In the genomic region with DNA sequence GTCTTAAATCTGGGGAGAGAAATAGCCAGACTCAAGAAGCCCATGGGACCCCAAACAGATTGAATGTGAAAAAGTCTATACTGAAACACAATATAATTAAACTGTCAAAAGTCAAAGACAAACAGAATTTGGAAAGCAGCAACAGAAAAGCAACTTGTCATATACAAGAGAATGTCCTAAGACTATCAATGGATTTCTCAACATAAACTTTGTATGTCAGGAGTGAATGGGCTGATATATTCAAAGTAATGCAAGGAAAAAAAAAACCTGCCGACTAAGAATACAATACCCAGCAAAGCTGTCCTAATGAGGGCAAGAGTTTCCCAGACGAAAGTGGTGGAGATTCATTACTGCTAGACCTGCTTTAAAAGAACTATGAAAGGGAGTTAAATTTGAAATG, we compare ENCODE assay signal across 34 cellular contexts.
"Had no signal": no experiment of that assay in that cellular context is flagged by ENCODE, and none has a peak within 500 bp of the region (broad histone marks: within the 10 kb centered on the region; RNA-seq: fewer than 3 reads in every experiment).

No MANE protein-coding gene starts in this region.

- H3K27me3 Mint-ChIP-seq: activated B cell treated with CpG ODN at 0.5 μM for 24 hours; activated CD4-positive, alpha-beta memory T cell treated with anti-CD3 and anti-CD28 coated beads for 36 hours; activated CD4-positive, alpha-beta memory T cell treated with anti-CD3 and anti-CD28 coated beads, Interleukin-2, amount 10 ng/mL, durations not matched to agents 7 days and 5 days; activated CD4-positive, alpha-beta T cell treated with anti-CD3 and anti-CD28 coated beads for 36 hours; activated CD4-positive, alpha-beta T cell treated with anti-CD3 and anti-CD28 coated beads, Interleukin-2, amount 10 ng/mL, durations not matched to agents 24 days and 14 days; activated CD4-positive, alpha-beta T cell treated with anti-CD3 and anti-CD28 coated beads, Interleukin-2, amount 10 ng/mL, durations not matched to agents 7 days and 5 days; activated CD8-positive, alpha-beta memory T cell treated with anti-CD3 and anti-CD28 coated beads, Interleukin-2, amount 10 ng/mL, durations not matched to agents 7 days and 5 days; activated CD8-positive, alpha-beta T cell treated with anti-CD3 and anti-CD28 coated beads for 36 hours; T-cell; T-helper 17 cell had no signal

- H3K36me3 ChIP-seq: WERI-Rb-1 had no signal

- H3K27ac ChIP-seq: VCaP, WERI-Rb-1 had no signal

- H3K4me3 Mint-ChIP-seq: activated B cell treated with CpG ODN at 0.5 μM for 24 hours; activated CD4-positive, alpha-beta memory T cell treated with anti-CD3 and anti-CD28 coated beads for 36 hours; activated CD4-positive, alpha-beta memory T cell treated with anti-CD3 and anti-CD28 coated beads, Interleukin-2, amount 10 ng/mL, durations not matched to agents 7 days and 5 days; activated CD4-positive, alpha-beta T cell treated with anti-CD3 and anti-CD28 coated beads for 36 hours; activated CD4-positive, alpha-beta T cell treated with anti-CD3 and anti-CD28 coated beads, Interleukin-2, amount 10 ng/mL, durations not matched to agents 24 days and 14 days; activated CD4-positive, alpha-beta T cell treated with anti-CD3 and anti-CD28 coated beads, Interleukin-2, amount 10 ng/mL, durations not matched to agents 7 days and 5 days; activated CD8-positive, alpha-beta memory T cell treated with anti-CD3 and anti-CD28 coated beads, Interleukin-2, amount 10 ng/mL, durations not matched to agents 7 days and 5 days; activated CD8-positive, alpha-beta T cell treated with anti-CD3 and anti-CD28 coated beads for 36 hours; activated CD8-positive, alpha-beta T cell treated with anti-CD3 and anti-CD28 coated beads, Interleukin-2, amount 10 ng/mL, durations not matched to agents 7 days and 5 days; T-cell; T-helper 1 cell treated with Interleukin-12 subunit alpha and Interleukin-12 subunit beta and Interleukin-4 antibody, amounts not matched to agents 30 μg/mL and 1 μg/mL, for 36 hours; T-helper 17 cell; T-helper 2 cell treated with Interferon-gamma antibody and Interleukin-4, amounts not matched to agents 5 μg/mL and 100 μg/mL, for 36 hours; WTC11 had no signal

- H3K27ac Mint-ChIP-seq: activated B cell treated with CpG ODN at 0.5 μM for 24 hours; activated CD4-positive, alpha-beta memory T cell treated with anti-CD3 and anti-CD28 coated beads for 36 hours; activated CD4-positive, alpha-beta memory T cell treated with anti-CD3 and anti-CD28 coated beads, Interleukin-2, amount 10 ng/mL, durations not matched to agents 7 days and 5 days; activated CD4-positive, alpha-beta T cell treated with anti-CD3 and anti-CD28 coated beads for 36 hours; activated CD4-positive, alpha-beta T cell treated with anti-CD3 and anti-CD28 coated beads, Interleukin-2, amount 10 ng/mL, durations not matched to agents 24 days and 14 days; activated CD4-positive, alpha-beta T cell treated with anti-CD3 and anti-CD28 coated beads, Interleukin-2, amount 10 ng/mL, durations not matched to agents 7 days and 5 days; activated CD8-positive, alpha-beta memory T cell treated with anti-CD3 and anti-CD28 coated beads, Interleukin-2, amount 10 ng/mL, durations not matched to agents 7 days and 5 days; activated CD8-positive, alpha-beta T cell treated with anti-CD3 and anti-CD28 coated beads for 36 hours; activated CD8-positive, alpha-beta T cell treated with anti-CD3 and anti-CD28 coated beads, Interleukin-2, amount 10 ng/mL, durations not matched to agents 7 days and 5 days; T-cell; T-helper 1 cell treated with Interleukin-12 subunit alpha and Interleukin-12 subunit beta and Interleukin-4 antibody, amounts not matched to agents 30 μg/mL and 1 μg/mL, for 36 hours; T-helper 17 cell; T-helper 2 cell treated with Interferon-gamma antibody and Interleukin-4, amounts not matched to agents 5 μg/mL and 100 μg/mL, for 36 hours; WTC11 had no signal

- FAIRE-seq: TTC549 had no signal

- H3K4me1 Mint-ChIP-seq: activated CD4-positive, alpha-beta T cell treated with anti-CD3 and anti-CD28 coated beads, Interleukin-2, amount 10 ng/mL, durations not matched to agents 24 days and 14 days; activated CD4-positive, alpha-beta T cell treated with anti-CD3 and anti-CD28 coated beads, Interleukin-2, amount 10 ng/mL, durations not matched to agents 7 days and 5 days; activated CD8-positive, alpha-beta memory T cell treated with anti-CD3 and anti-CD28 coated beads, Interleukin-2, amount 10 ng/mL, durations not matched to agents 7 days and 5 days had no signal

- DNase-seq: activated B cell treated with CpG ODN at 0.5 μM for 24 hours; activated CD4-positive, alpha-beta memory T cell treated with anti-CD3 and anti-CD28 coated beads for 36 hours; activated CD4-positive, alpha-beta memory T cell treated with anti-CD3 and anti-CD28 coated beads, Interleukin-2, amount 10 ng/mL, durations not matched to agents 7 days and 5 days; activated CD4-positive, alpha-beta T cell treated with anti-CD3 and anti-CD28 coated beads for 1 hour; activated CD4-positive, alpha-beta T cell treated with anti-CD3 and anti-CD28 coated beads for 36 hours; activated CD4-positive, alpha-beta T cell treated with anti-CD3 and anti-CD28 coated beads for 4 hours; activated CD4-positive, alpha-beta T cell treated with anti-CD3 and anti-CD28 coated beads for 48 hours; activated CD4-positive, alpha-beta T cell treated with anti-CD3 and anti-CD28 coated beads, Interleukin-2, amount 10 ng/mL, durations not matched to agents 24 days and 14 days; activated CD4-positive, alpha-beta T cell treated with anti-CD3 and anti-CD28 coated beads, Interleukin-2, amount 10 ng/mL, durations not matched to agents 7 days and 5 days; activated CD4-positive, alpha-beta T cell treated with anti-CD3 and anti-CD28 coated beads, Interleukin-2, amount 50 U/mL, for 1 hour; activated CD4-positive, alpha-beta T cell treated with anti-CD3 and anti-CD28 coated beads, Interleukin-2, amount 50 U/mL, for 4 hours; activated CD4-positive, alpha-beta T cell treated with anti-CD3 and anti-CD28 coated beads, Interleukin-2, amount 50 U/mL, for 48 hours; activated CD4-positive, CD25-positive, alpha-beta regulatory T cell; activated CD4-positive, CD25-positive, alpha-beta regulatory T cell treated with anti-CD3 and anti-CD28 coated beads, Interleukin-2, amount 50 U/mL, for 72 hours; activated CD8-positive, alpha-beta memory T cell treated with anti-CD3 and anti-CD28 coated beads for 24 hours; activated CD8-positive, alpha-beta memory T cell treated with anti-CD3 and anti-CD28 coated beads, Interleukin-2, amount 10 ng/mL, durations not matched to agents 7 days and 5 days; activated CD8-positive, alpha-beta memory T cell treated with anti-CD3 and anti-CD28 coated beads, Interleukin-2, amount 50 U/mL, for 4 hours; activated CD8-positive, alpha-beta memory T cell treated with anti-CD3 and anti-CD28 coated beads, Interleukin-2, amount 50 U/mL, for 48 hours; activated CD8-positive, alpha-beta T cell treated with anti-CD3 and anti-CD28 coated beads for 36 hours; activated CD8-positive, alpha-beta T cell treated with anti-CD3 and anti-CD28 coated beads, Interleukin-2, amount 10 ng/mL, durations not matched to agents 7 days and 5 days; activated T-cell treated with anti-CD3 and anti-CD28 coated beads for 4 hours; T-cell; T-helper 1 cell; T-helper 17 cell; T-helper 2 cell; T-helper 9 cell; T1000; WERI-Rb-1 had no signal

- ATAC-seq: activated CD4-positive, alpha-beta T cell treated with anti-CD3 and anti-CD28 coated beads for 36 hours; activated CD4-positive, CD25-positive, alpha-beta regulatory T cell treated with anti-CD3 and anti-CD28 coated beads, Interleukin-2, amount 50 U/mL, for 24 hours; activated CD8-positive, alpha-beta memory T cell treated with anti-CD3 and anti-CD28 coated beads, Interleukin-2, amount 10 ng/mL, durations not matched to agents 7 days and 5 days; activated CD8-positive, alpha-beta T cell treated with anti-CD3 and anti-CD28 coated beads for 36 hours; activated CD8-positive, alpha-beta T cell treated with anti-CD3 and anti-CD28 coated beads, Interleukin-2, amount 10 ng/mL, durations not matched to agents 7 days and 5 days; T-cell; T-helper 17 cell; WTC11 had no signal
